ENCODE assay signal across 27 cellular contexts in genomic region chr6:13952101-13952500, GRCh38. TPM values are rescaled to one million over a fixed set of nuclear protein-coding genes. Genes with fewer than 3 reads are reported as not detected.
"Had no signal": no experiment of that assay in that cellular context is flagged by ENCODE, and none has a peak within 500 bp of the region (broad histone marks: within the 10 kb centered on the region; RNA-seq: fewer than 3 reads in every experiment).

No MANE protein-coding gene starts in this region.

- H3K9me3 ChIP-seq: breast epithelium, esophagus muscularis mucosa, pancreas, prostate gland, thyroid gland had no signal

- DNase-seq: activated CD4-positive, alpha-beta T cell treated with anti-CD3 and anti-CD28 coated beads, Interleukin-2, amount 50 U/mL, for 1 hour; activated CD4-positive, CD25-positive, alpha-beta regulatory T cell treated with anti-CD3 and anti-CD28 coated beads, Interleukin-2, amount 50 U/mL, for 72 hours; activated CD8-positive, alpha-beta T cell treated with anti-CD3 and anti-CD28 coated beads for 36 hours; activated T-cell treated with anti-CD3 and anti-CD28 coated beads, Interleukin-2, amount 50 U/mL, for 4 hours; central memory CD4-positive, alpha-beta T cell; foreskin melanocyte; heart right ventricle; midbrain; naive thymus-derived CD4-positive, alpha-beta T cell; pancreas; retina; small intestine; stimulated activated CD4-positive, alpha-beta T cell treated with anti-CD3 and anti-CD28 coated beads, Interleukin-1b, Interleukin-23, amount 100 ng/mL, for 48 hours; stimulated activated CD4-positive, alpha-beta T cell treated with anti-CD3 and anti-CD28 coated beads, Interleukin-4, amount 100 ng/mL, for 4 hours; stimulated activated CD8-positive, alpha-beta memory T cell treated with anti-CD3 and anti-CD28 coated beads, Interleukin-4, amount 100 ng/mL, for 48 hours; stomach; T-helper 9 cell; thyroid gland had no signal

- H3K27ac ChIP-seq: breast epithelium, esophagus muscularis mucosa, heart right ventricle, pancreas, prostate gland, stomach, thyroid gland, VCaP had no signal

- H3K27me3 ChIP-seq: breast epithelium, pancreas, thyroid gland had no signal

- ATAC-seq: activated CD8-positive, alpha-beta T cell treated with anti-CD3 and anti-CD28 coated beads for 36 hours; activated naive CD4-positive, alpha-beta T cell treated with anti-CD3 and anti-CD28 coated beads, Interleukin-2, amount 50 U/mL, for 72 hours; activated T-cell treated with anti-CD3 and anti-CD28 coated beads, Interleukin-2, amount 50 U/mL, for 4 hours; heart right ventricle; naive thymus-derived CD4-positive, alpha-beta T cell; pancreas; sciatic nerve; stimulated activated memory B cell treated with anti-CD40 and anti-IgM and Interleukin-4, amounts not matched to agents 10 μg/mL and 1 μg/mL and 100 μg/mL, for 72 hours had no signal

- H3K4me3 ChIP-seq: breast epithelium, esophagus muscularis mucosa, heart right ventricle, pancreas, prostate gland, stomach, thyroid gland had no signal

- FAIRE-seq: pancreas, small intestine, TTC549 had no signal

- H3K4me1 ChIP-seq: breast epithelium, esophagus muscularis mucosa, heart right ventricle, pancreas, prostate gland, stomach, thyroid gland had no signal

- H3K36me3 ChIP-seq: breast epithelium, esophagus muscularis mucosa, heart right ventricle, pancreas, prostate gland, stomach, thyroid gland had no signal

RNA-seq across cellular contexts. Expression of gene RNF182, which starts 27.3 kb away (rescaled TPM):
- total RNA-seq: activated CD8-positive, alpha-beta T cell treated with anti-CD3 and anti-CD28 coated beads for 36 hours; activated naive CD4-positive, alpha-beta T cell treated with anti-CD3 and anti-CD28 coated beads, Interleukin-2, amount 50 U/mL, for 72 hours; activated T-helper 2 cell treated with anti-CD3 and anti-CD28 coated beads, Interferon-gamma antibody, Interleukin-2, Interleukin-4, amounts not matched to agents 10 μg/mL and 5 μg/mL and 100 μg/mL, durations not matched to agents 14 hours and 24 hours and 36 hours; naive thymus-derived CD4-positive, alpha-beta T cell had no signal
- polyA plus RNA-seq: naive thymus-derived CD4-positive, alpha-beta T cell had no signal
